In the genomic region with DNA sequence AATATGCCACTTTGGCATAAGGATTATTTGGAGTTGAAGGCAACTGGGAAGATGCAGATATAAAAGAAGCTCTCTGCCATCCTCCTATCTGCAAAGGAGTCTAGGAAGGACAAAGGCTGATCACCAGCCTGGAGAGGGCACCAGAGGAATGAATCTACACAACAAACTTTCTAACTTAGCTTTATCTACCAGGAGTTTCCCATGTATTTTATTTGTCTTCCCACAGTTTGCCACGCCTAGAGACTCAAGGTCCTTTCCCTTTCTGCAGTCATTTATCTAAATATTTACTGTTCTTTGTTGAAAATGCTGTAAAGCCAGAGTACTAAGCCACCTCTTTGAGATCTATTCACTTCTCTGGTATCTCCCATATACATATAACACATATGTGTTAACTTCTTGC, we compare ENCODE assay signal across 9 cellular contexts. TPM values are rescaled to one million over a fixed set of nuclear protein-coding genes. Genes with fewer than 3 reads are reported as not detected.
A peak's percentile ranks its signal among the peaks of the same experiment; 100 is the strongest.
DNase-seq lines count a peak whose midpoint lies in the region; ATAC-seq, FAIRE-seq and TF ChIP-seq lines count a peak whose summit lies in the region.
"Had no signal": no experiment of that assay in that cellular context is flagged by ENCODE, and none has a peak within 500 bp of the region (broad histone marks: within the 10 kb centered on the region; RNA-seq: fewer than 3 reads in every experiment).

No MANE protein-coding gene starts in this region.

- H3K27me3 ChIP-seq in endothelial cell of umbilical vein (ENCODE audit: control insufficient read depth in 2 of 2, insufficient read depth in 2 of 2, low read length in 2 of 2): no peaks in the 10 kb centered on the region
- H3K27me3 ChIP-seq in osteoblast (ENCODE audit: insufficient read depth, low read length): no peaks in the 10 kb centered on the region

- intact Hi-C loops in endothelial cell of umbilical vein (cut with micrococcal nuclease): loop anchor here (5.0 to 10.0 kb wide), 2 partner anchors 34 to 87 kb away; partner anchors contain the start of gene GPR176

- CTCF ChIA-PET in GM10248 (lab: Yijun Ruan, JAX) (interaction anchor here (0.9 to 2.6 kb wide), 8 partner anchors 9 to 1191 kb away, joined by 3 to 8 read pairs (median 4); no protein-coding TSS in a partner anchor), endothelial cell of umbilical vein (lab: Charles Lee) (interaction anchor here (0.7 to 3.0 kb wide), 47 partner anchors 9 to 391 kb away, joined by 3 to 41 read pairs (median 5); partner anchors contain the start of genes EIF2AK4, FSIP1 and GPR176)

- no TSS peak for BruUV-seq in endothelial cell of umbilical vein (replicated peaks; lab: Mats Ljungman, UMichigan)

- H3K36me3 ChIP-seq in endothelial cell of umbilical vein (ENCODE audit: control insufficient read depth in 2 of 2, extremely low read depth in 1 of 2, insufficient read depth in 2 of 2, low read length in 2 of 2) (no peaks in the 10 kb centered on the region), osteoblast (ENCODE audit: insufficient read depth, low read length) (peaks cover 17% of the 10 kb centered on the region)

- ATAC-seq in GM19463 (IDR thresholded peaks at IDR 0.05; ENCODE audit: unreplicated experiment) (no peak), HG03342 (IDR thresholded peaks at IDR 0.05; ENCODE audit: unreplicated experiment) (no peak)

- no peak for DNase-seq in GM10248 (ENCODE audit: extremely low spot score)
- DNase-seq in NAMALWA (ENCODE audit: low spot score): peak; percentile 30
- DNase-seq in endothelial cell of umbilical vein (ENCODE audit: low read depth, low spot score): peak; percentile 74
- peak; percentile 62 for DNase-seq in osteoblast (ENCODE audit: insufficient read length, low spot score, missing footprints)
- no peak for DNase-seq in activated naive CD4-positive, alpha-beta T cell (lab: John Stamatoyannopoulos, UW)
- DNase-seq in activated CD8-positive, alpha-beta memory T cell treated with anti-CD3 and anti-CD28 coated beads, Interleukin-2, amount 50 U/mL, for 48 hours: no peak

- no peak overlapping the region for H3K27ac ChIP-seq in endothelial cell of umbilical vein (ENCODE audit: insufficient read depth, low read depth, low read length)
- H3K27ac ChIP-seq in osteoblast (ENCODE audit: low read depth, low read length): no peak overlapping the region

- no peak overlapping the region for H2AFZ ChIP-seq in endothelial cell of umbilical vein (ENCODE audit: low read depth, low read length)
- no peak overlapping the region for H2AFZ ChIP-seq in osteoblast (ENCODE audit: low read length)

- dilution Hi-C loops in endothelial cell of umbilical vein (cut with MboI; ENCODE audit: extremely low pct_ligation_motif_present, low sequenced_read_pairs): no loop called here

- H4K20me1 ChIP-seq in endothelial cell of umbilical vein (replicated peaks; ENCODE audit: control insufficient read depth, extremely low read depth, insufficient read depth, low read length) (no peaks in the 10 kb centered on the region), osteoblast (ENCODE audit: insufficient read depth, low read length) (peaks cover 21% of the 10 kb centered on the region)

- H3K9me3 ChIP-seq in endothelial cell of umbilical vein (replicated peaks; ENCODE audit: control insufficient read depth, insufficient read depth, low read length) (no peaks in the 10 kb centered on the region), osteoblast (ENCODE audit: low read depth, low read length) (no peaks in the 10 kb centered on the region)

- POLR2A ChIA-PET in GM10248 (lab: Yijun Ruan, JAX) (no interaction called here), endothelial cell of umbilical vein (lab: Charles Lee) (interaction anchor here (1.1 to 1.7 kb wide), 2 partner anchors 33 to 46 kb away, joined by 4 to 6 read pairs; partner anchors contain the start of genes EIF2AK4 and GPR176)

- H3K4me1 ChIP-seq in endothelial cell of umbilical vein (ENCODE audit: control insufficient read depth, extremely low read depth, insufficient read depth, low read length) (peaks cover 9% of the 10 kb centered on the region), osteoblast (ENCODE audit: insufficient read depth, low read length) (peaks cover 18% of the 10 kb centered on the region)

- TF ChIP-seq CTCF in GM10248 (IDR thresholded peaks at IDR 0.05; ENCODE audit: control extremely low read depth, extremely low read depth, low read depth, missing control alignments) (peak; percentile 20), endothelial cell of umbilical vein (IDR thresholded peaks at IDR 0.05; ENCODE audit: extremely low read depth in 1 of 2, insufficient read depth in 1 of 2, low read depth in 1 of 2, low read length in 2 of 2) (peak; percentile 19 to 44), osteoblast (IDR thresholded peaks at IDR 0.05; ENCODE audit: extremely low read depth, low read depth, low read length) (peak; percentile 47)

- H3K4me3 ChIP-seq in endothelial cell of umbilical vein (replicated peaks in 1 of 3; ENCODE audit: insufficient read depth in 1 of 3, low read depth in 1 of 3, low read length in 3 of 3) (no peak overlapping the region), osteoblast (ENCODE audit: insufficient read depth, low read length) (no peak overlapping the region)

- no peak for TF ChIP-seq POLR2A in endothelial cell of umbilical vein (IDR thresholded peaks at IDR 0.05; ENCODE audit: low read depth, low read length)

- FAIRE-seq in endothelial cell of umbilical vein (lab: Jason Lieb, UNC): peak; percentile 43
- FAIRE-seq: islet of Langerhans had no signal

- no peak overlapping the region for H3K9ac ChIP-seq in endothelial cell of umbilical vein (replicated peaks; ENCODE audit: extremely low read depth, insufficient read depth, low read length)

- no peaks in the 10 kb centered on the region for H3K9me1 ChIP-seq in endothelial cell of umbilical vein (replicated peaks; ENCODE audit: control insufficient read depth, extremely low read depth, insufficient read depth, low read length)

- H3K79me2 ChIP-seq in endothelial cell of umbilical vein (ENCODE audit: control insufficient read depth, insufficient read depth, low read length) (peaks cover 10% of the 10 kb centered on the region), osteoblast (ENCODE audit: insufficient read depth, low read length) (peaks cover 94% of the 10 kb centered on the region)

- H3K4me2 ChIP-seq in endothelial cell of umbilical vein (ENCODE audit: insufficient read depth, low read length): no peak overlapping the region
- H3K4me2 ChIP-seq in osteoblast (ENCODE audit: insufficient read depth, low read length): peak overlapping the region; percentile 5

TF ChIP-seq in endothelial cell of umbilical vein, 7 proteins besides CTCF, POLR2A, EP300 and RAD21:
- TF ChIP-seq POLR2AphosphoS5 (IDR thresholded peaks at IDR 0.05; ENCODE audit: insufficient read depth, low read depth, low read length) (no peak), MYC (IDR thresholded peaks at IDR 0.05; ENCODE audit: low read depth, low read length) (no peak), GATA2 (IDR thresholded peaks at IDR 0.05; ENCODE audit: insufficient read depth, insufficient read length, low read depth, low read length) (no peak), EZH2 (IDR thresholded peaks at IDR 0.05; ENCODE audit: borderline replicate concordance, low read depth, low read length, severe bottlenecking) (no peak), JUN (IDR thresholded peaks at IDR 0.05; ENCODE audit: borderline replicate concordance, insufficient read depth, insufficient read length, low read depth) (no peak)
- TF ChIP-seq, protein P1, sequence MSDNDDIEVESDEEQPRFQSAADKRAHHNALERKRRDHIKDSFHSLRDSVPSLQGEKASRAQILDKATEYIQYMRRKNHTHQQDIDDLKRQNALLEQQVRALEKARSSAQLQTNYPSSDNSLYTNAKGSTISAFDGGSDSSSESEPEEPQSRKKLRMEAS (IDR thresholded peaks at IDR 0.05; ENCODE audit: insufficient read depth, insufficient read length): no peak
TF ChIP-seq in endothelial cell of umbilical vein: peak in this region for 0.

RNA-seq across cellular contexts. Expression of gene GPR176, which starts 32.2 kb away (rescaled TPM):
- total RNA-seq in endothelial cell of umbilical vein (35.3 and 39.8 TPM in 2 replicates), osteoblast (136 and 173 TPM in 2 replicates)
- 68.7 and 85.3 TPM in 2 replicates for polyA plus RNA-seq in endothelial cell of umbilical vein
- 33.2 and 34.2 TPM in 2 replicates for polyA plus RNA-seq in endothelial cell of umbilical vein (2011; cell fraction: cytosol; rRNA removed)
- polyA plus RNA-seq in endothelial cell of umbilical vein (2011; cell fraction: nucleus; rRNA removed): 24.9 and 36.3 TPM in 2 replicates
- 21.5 and 30.0 TPM in 2 replicates for polyA plus RNA-seq in endothelial cell of umbilical vein (2012)
- polyA minus RNA-seq in endothelial cell of umbilical vein: 225 and 237 TPM in 2 replicates
- 6.9 TPM for polyA minus RNA-seq in endothelial cell of umbilical vein (2011; cell fraction: cytosol; rRNA and poly(A)+ RNA removed)
- 34.5 and 45.4 TPM in 2 replicates for polyA minus RNA-seq in endothelial cell of umbilical vein (2011; cell fraction: nucleus; rRNA and poly(A)+ RNA removed)

RNA-seq across cellular contexts. Expression of gene EIF2AK4, which starts 46.1 kb away (rescaled TPM):
- total RNA-seq in endothelial cell of umbilical vein: 51.6 and 55.0 TPM in 2 replicates
- 30.1 and 33.5 TPM in 2 replicates for polyA plus RNA-seq in endothelial cell of umbilical vein
- 41.4 and 48.4 TPM in 2 replicates for polyA plus RNA-seq in endothelial cell of umbilical vein (2011; cell fraction: cytosol; rRNA removed)
- 37.2 and 39.8 TPM in 2 replicates for polyA plus RNA-seq in endothelial cell of umbilical vein (2011; cell fraction: nucleus; rRNA removed)
- 43.3 and 54.0 TPM in 2 replicates for polyA plus RNA-seq in endothelial cell of umbilical vein (2012)
- polyA minus RNA-seq in endothelial cell of umbilical vein: 73.3 and 77.4 TPM in 2 replicates
- 22.7 TPM for polyA minus RNA-seq in endothelial cell of umbilical vein (2011; cell fraction: cytosol; rRNA and poly(A)+ RNA removed)
- 54.0 and 72.1 TPM in 2 replicates for polyA minus RNA-seq in endothelial cell of umbilical vein (2011; cell fraction: nucleus; rRNA and poly(A)+ RNA removed)
- 76.0 TPM in 2 replicates for total RNA-seq in osteoblast

Comparison
In these comparisons a context has a peak if more than half of its experiments do, and no peak if none do; other contexts are left out.
1. DNase-seq: peak in NAMALWA (single experiment), endothelial cell of umbilical vein (single experiment) and osteoblast (single experiment); none in GM10248 (single experiment), activated naive CD4-positive, alpha-beta T cell (0 of 4) and activated CD8-positive, alpha-beta memory T cell treated with anti-CD3 and anti-CD28 coated beads, Interleukin-2, amount 50 U/mL, for 48 hours (single experiment).
2. Peak in every context shown above with its lines, with median percentiles within 50 percentile points of each other: CTCF ChIP-seq.